ENCODE assay signal across 12 cellular contexts in the genomic region with DNA sequence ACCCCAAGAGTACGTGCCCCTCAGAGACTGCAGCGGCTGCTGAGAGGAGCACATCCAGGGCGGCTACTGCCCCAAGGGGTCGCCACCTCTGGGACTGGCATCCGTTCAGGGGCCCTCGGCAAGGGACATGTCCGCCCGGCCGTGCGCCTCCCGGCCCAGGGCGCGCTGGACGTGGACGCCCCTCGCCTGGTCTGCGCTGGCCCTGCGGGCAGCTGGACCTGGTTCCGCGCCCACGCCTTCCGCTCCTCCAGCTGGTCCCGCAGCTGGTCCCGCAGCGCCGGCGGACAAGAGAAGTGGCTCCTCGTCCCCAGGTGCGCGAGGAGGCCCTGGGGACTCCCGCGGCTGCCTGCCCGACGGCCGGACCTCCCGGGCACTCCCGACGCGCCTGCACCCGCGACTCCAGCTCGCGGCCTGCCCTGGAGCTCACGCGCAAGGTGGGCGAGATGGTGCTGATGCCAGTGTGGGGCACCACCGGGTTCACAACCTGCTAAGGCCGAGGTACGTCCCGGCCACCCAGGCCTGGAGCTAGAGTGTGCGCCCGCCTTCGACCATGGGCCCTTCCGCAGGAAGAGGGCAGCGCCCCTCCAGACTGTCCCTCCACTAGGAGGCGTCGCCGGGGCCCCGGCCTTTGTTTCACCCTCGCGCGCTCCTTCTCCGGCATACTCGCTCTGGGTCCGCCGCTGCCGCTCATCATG. TPM values are rescaled to one million over a fixed set of nuclear protein-coding genes. Genes with fewer than 3 reads are reported as not detected.
DNase-seq lines count a peak whose midpoint lies in the region; ATAC-seq and TF ChIP-seq lines count a peak whose summit lies in the region.
"Had no signal": no experiment of that assay in that cellular context is flagged by ENCODE, and none has a peak within 500 bp of the region (broad histone marks: within the 10 kb centered on the region; RNA-seq: fewer than 3 reads in every experiment).

No MANE protein-coding gene starts in this region.

- peaks cover 0 to 7% (median 3%) of the 10 kb centered on the region in 7 donors for H3K9me3 Mint-ChIP-seq in CD4-positive, CD25-positive, alpha-beta regulatory T cell
- peaks cover 6% of the 10 kb centered on the region for H3K9me3 Mint-ChIP-seq in activated T-cell treated with anti-CD3 and anti-CD28 coated beads, Interleukin-2, amount 50 U/mL, for 4 hours

- H3K4me3 ChIP-seq in CD4-positive, CD25-positive, alpha-beta regulatory T cell (ENCODE audit: low read depth, low read length), result no peak overlapping the region
- peak overlapping the region; percentile 13 to 53 (median 42) for H3K4me3 ChIP-seq in heart left ventricle

- peaks cover 10% of the 10 kb centered on the region for H3K36me3 Mint-ChIP-seq in CD4-positive, CD25-positive, alpha-beta regulatory T cell
- H3K36me3 Mint-ChIP-seq in activated T-cell treated with anti-CD3 and anti-CD28 coated beads, Interleukin-2, amount 50 U/mL, for 4 hours (ENCODE audit: insufficient read depth), result no peaks in the 10 kb centered on the region

- H3K27ac ChIP-seq in CD4-positive, CD25-positive, alpha-beta regulatory T cell (ENCODE audit: insufficient read depth, low read length, poor library complexity, severe bottlenecking), result no peak overlapping the region
- H3K27ac ChIP-seq in heart left ventricle, result no peak overlapping the region

- peaks cover 7% of the 10 kb centered on the region for H3K27me3 ChIP-seq in CD4-positive, CD25-positive, alpha-beta regulatory T cell (ENCODE audit: control insufficient read depth, insufficient read depth, low read length)
- H3K27me3 ChIP-seq in heart left ventricle, result peaks cover 0 to 15% (median 7%) of the 10 kb centered on the region in 9 donors

- no peaks in the 10 kb centered on the region for H3K36me3 ChIP-seq in CD4-positive, CD25-positive, alpha-beta regulatory T cell (ENCODE audit: control insufficient read depth, insufficient read depth, low read length)
- H3K36me3 ChIP-seq in heart left ventricle, result no peaks in the 10 kb centered on the region

- H3K4me3 Mint-ChIP-seq in CD4-positive, CD25-positive, alpha-beta regulatory T cell, result no peak overlapping the region
- H3K4me3 Mint-ChIP-seq in activated T-cell treated with anti-CD3 and anti-CD28 coated beads, Interleukin-2, amount 50 U/mL, for 4 hours, result no peak overlapping the region

- peaks cover 47% of the 10 kb centered on the region for H3K27me3 Mint-ChIP-seq in CD4-positive, CD25-positive, alpha-beta regulatory T cell
- H3K27me3 Mint-ChIP-seq in activated T-cell treated with anti-CD3 and anti-CD28 coated beads, Interleukin-2, amount 50 U/mL, for 4 hours (ENCODE audit: low read depth), result peaks cover 7% of the 10 kb centered on the region

- intact Hi-C loops in heart left ventricle (cut with DNase I), result no loop called here

- ATAC-seq in CD4-positive, CD25-positive, alpha-beta regulatory T cell (ENCODE audit: low read depth in 2 of 2), result peak; percentile 45 to 54
- ATAC-seq in activated T-cell treated with anti-CD3 and anti-CD28 coated beads, Interleukin-2, amount 50 U/mL, for 4 hours, result peak; percentile 66 to 70
- ATAC-seq in heart left ventricle (peak in 2 of 4 donors; percentile 43 to 59), GM19351 (IDR thresholded peaks at IDR 0.05; ENCODE audit: unreplicated experiment) (no peak)

- H3K4me1 ChIP-seq in CD4-positive, CD25-positive, alpha-beta regulatory T cell (ENCODE audit: control insufficient read depth, insufficient read depth, low read length, poor library complexity, severe bottlenecking), result peaks cover 10% of the 10 kb centered on the region
- peaks cover 0 to 13% (median 6%) of the 10 kb centered on the region in 12 donors for H3K4me1 ChIP-seq in heart left ventricle

- peak in 1 of 3 donors; percentile 12 for DNase-seq in CD4-positive, CD25-positive, alpha-beta regulatory T cell
- peak; percentile 24 for DNase-seq in activated T-cell treated with anti-CD3 and anti-CD28 coated beads, Interleukin-2, amount 50 U/mL, for 4 hours
- DNase-seq in heart left ventricle, result no peak
- DNase-seq in retina, result peak; percentile 61
- DNase-seq in SW480 (ENCODE audit: low spot score), result no peak
- no peak for DNase-seq in COR-L47 (lab: John Stamatoyannopoulos, UW)
- DNase-seq in glomerular visceral epithelial cell (ENCODE audit: extremely low spot score), result no peak
- DNase-seq: DMS153; NCI-H524 treated with DMSO at 0.1 percent for 48 hours; stimulated activated naive CD4-positive, alpha-beta T cell treated with Interleukin-2 at 50 U/mL for 16 hours had no signal

- 21 to 57% (median 22%) methylated on average over 19 to 67 of the region's 67 CpGs for WGBS in heart left ventricle, 4 donors

- TF ChIP-seq CTCF in heart left ventricle (IDR thresholded peaks at IDR 0.05), result no peak

- H3K9me3 ChIP-seq in CD4-positive, CD25-positive, alpha-beta regulatory T cell (ENCODE audit: control insufficient read depth in 2 of 2, low read length in 2 of 2), result no peaks in the 10 kb centered on the region
- H3K9me3 ChIP-seq in heart left ventricle, result peaks cover 0 to 41% (median 4%) of the 10 kb centered on the region in 12 donors

- TF ChIP-seq POLR2A in heart left ventricle (IDR thresholded peaks at IDR 0.05), result no peak

- H3K4me1 Mint-ChIP-seq in CD4-positive, CD25-positive, alpha-beta regulatory T cell, result peaks cover 2 to 11% (median 5%) of the 10 kb centered on the region in 4 donors
- no peaks in the 10 kb centered on the region for H3K4me1 Mint-ChIP-seq in activated T-cell treated with anti-CD3 and anti-CD28 coated beads, Interleukin-2, amount 50 U/mL, for 4 hours (ENCODE audit: low read depth)

- no peak overlapping the region for H3K27ac Mint-ChIP-seq in CD4-positive, CD25-positive, alpha-beta regulatory T cell

RNA-seq across cellular contexts. Expression of a gene that starts 14.4 kb away (rescaled TPM):
- total RNA-seq in CD4-positive, CD25-positive, alpha-beta regulatory T cell, result 3.7 TPM
- polyA plus RNA-seq in CD4-positive, CD25-positive, alpha-beta regulatory T cell, result not detected
- not detected for total RNA-seq in activated T-cell treated with anti-CD3 and anti-CD28 coated beads, Interleukin-2, amount 50 U/mL, for 4 hours
- total RNA-seq in heart left ventricle, result not detected
- polyA plus RNA-seq in heart left ventricle, result not detected
- total RNA-seq: pulmonary artery endothelial cell had no signal

RNA-seq across cellular contexts. Expression of a gene that starts 45.1 kb away (rescaled TPM):
- total RNA-seq in CD4-positive, CD25-positive, alpha-beta regulatory T cell, result 0.15 TPM
- not detected for polyA plus RNA-seq in CD4-positive, CD25-positive, alpha-beta regulatory T cell
- under 1 TPM in 2 of 3 donors, not detected in 1; 0.26 to 0.35 TPM for total RNA-seq in activated T-cell treated with anti-CD3 and anti-CD28 coated beads, Interleukin-2, amount 50 U/mL, for 4 hours
- 1 to 10 TPM in 8 of 9 donors, under 1 TPM in 1; 0.60 to 2.5 (median 1.7) TPM for total RNA-seq in heart left ventricle
- 1 to 10 TPM in 1 of 2 donors, under 1 TPM in 1; 0.91 to 1.1 TPM for polyA plus RNA-seq in heart left ventricle

RNA-seq across cellular contexts. Expression of a gene that starts 52.3 kb away (rescaled TPM):
- not detected for total RNA-seq in CD4-positive, CD25-positive, alpha-beta regulatory T cell
- polyA plus RNA-seq in CD4-positive, CD25-positive, alpha-beta regulatory T cell, result under 1 TPM in 1 of 4 donors, not detected in 3; 0.28 TPM
- under 1 TPM in 1 of 3 donors, not detected in 2; 0.18 TPM for total RNA-seq in activated T-cell treated with anti-CD3 and anti-CD28 coated beads, Interleukin-2, amount 50 U/mL, for 4 hours
- 1 to 10 TPM in 1 of 9 donors, under 1 TPM in 5, not detected in 3; 0.12 to 1.8 (median 0.47) TPM for total RNA-seq in heart left ventricle
- under 1 TPM; 0.17 to 0.23 TPM for polyA plus RNA-seq in heart left ventricle

Comparison
In these comparisons a context has a peak if more than half of its experiments do, and no peak if none do; other contexts are left out.
1. DNase-seq: peak in activated T-cell treated with anti-CD3 and anti-CD28 coated beads, Interleukin-2, amount 50 U/mL, for 4 hours (single experiment) and retina (single experiment); none in heart left ventricle (0 of 5), SW480 (single experiment), COR-L47 (single experiment) and glomerular visceral epithelial cell (single experiment).